15 cellular contexts compared by ENCODE assay signal in the genomic region with DNA sequence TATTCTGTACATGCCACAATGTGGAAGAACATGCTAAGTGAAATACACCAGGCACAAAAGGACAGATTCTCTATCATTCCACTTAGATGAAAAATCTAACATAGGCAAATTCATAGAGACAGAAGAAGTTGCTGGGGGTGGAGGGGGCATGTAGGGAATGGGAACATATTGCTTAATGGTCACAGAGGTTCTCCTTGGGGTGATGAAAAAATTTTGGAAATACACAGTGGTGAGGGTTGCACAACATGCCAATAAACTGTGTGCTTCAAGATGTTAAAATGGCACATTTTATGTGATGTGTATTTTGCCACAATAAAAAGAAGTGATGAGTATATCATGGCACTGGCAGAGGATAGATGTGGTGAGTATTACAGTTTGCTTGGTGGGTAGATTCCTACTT.
A peak's percentile ranks its signal among the peaks of the same experiment; 100 is the strongest.
DNase-seq lines count a peak whose midpoint lies in the region; ATAC-seq and TF ChIP-seq lines count a peak whose summit lies in the region.
"Had no signal": no experiment of that assay in that cellular context is flagged by ENCODE, and none has a peak within 500 bp of the region (broad histone marks: within the 10 kb centered on the region; RNA-seq: fewer than 3 reads in every experiment).

No MANE protein-coding gene starts in this region.

- TF ChIP-seq CTCF in fibroblast of the aortic adventitia (IDR thresholded peaks at IDR 0.05; ENCODE audit: insufficient read depth, low read length): no peak

- H3K36me3 Mint-ChIP-seq in stimulated activated naive B cell treated with anti-CD40 and anti-IgM and Interleukin-4, amounts not matched to agents 10 μg/mL and 1 μg/mL and 100 μg/mL, for 72 hours: peaks cover 60 to 78% of the 10 kb centered on the region in 2 donors
- peaks cover 23% of the 10 kb centered on the region for H3K36me3 Mint-ChIP-seq in activated CD4-positive, alpha-beta T cell treated with anti-CD3 and anti-CD28 coated beads, Interleukin-2, amount 10 ng/mL, durations not matched to agents 24 days and 14 days (ENCODE audit: low read depth)

- DNase-seq in EH (ENCODE audit: low read depth) (peak; percentile 67), MV-4-11 (lab: John Stamatoyannopoulos, UW) (peak; percentile 45), fibroblast of the aortic adventitia (ENCODE audit: low read depth) (peak; percentile 41)
- DNase-seq in stimulated activated naive B cell treated with anti-CD40 and anti-IgM and Interleukin-4, amounts not matched to agents 10 μg/mL and 1 μg/mL and 100 μg/mL, for 72 hours: no peak
- DNase-seq in activated CD4-positive, CD25-positive, alpha-beta regulatory T cell treated with anti-CD3 and anti-CD28 coated beads, Interleukin-2, amount 50 U/mL, for 72 hours: no peak
- no peak for DNase-seq in activated CD4-positive, alpha-beta T cell treated with anti-CD3 and anti-CD28 coated beads, Interleukin-2, amount 10 ng/mL, durations not matched to agents 24 days and 14 days
- DNase-seq: activated CD4-positive, alpha-beta T cell treated with anti-CD3 and anti-CD28 coated beads for 1 hour; colonic mucosa; DMS 273 treated with DMSO at 0.1 percent for 48 hours; NCI-H1694 treated with DMSO at 0.1 percent for 48 hours had no signal

- ATAC-seq in stimulated activated naive B cell treated with anti-CD40 and anti-IgM and Interleukin-4, amounts not matched to agents 10 μg/mL and 1 μg/mL and 100 μg/mL, for 72 hours (replicated peaks): no peak
- ATAC-seq in GM19395 (IDR thresholded peaks at IDR 0.05; ENCODE audit: unreplicated experiment): no peak
- ATAC-seq: activated T-helper 17 cell treated with anti-CD3 and anti-CD28 coated beads, Interleukin-2, amount 50 U/mL, for 72 hours; GM12878 had no signal

- H3K27ac Mint-ChIP-seq in stimulated activated naive B cell treated with anti-CD40 and anti-IgM and Interleukin-4, amounts not matched to agents 10 μg/mL and 1 μg/mL and 100 μg/mL, for 72 hours: peak overlapping the region; percentile 59
- no peak overlapping the region for H3K27ac Mint-ChIP-seq in activated CD4-positive, alpha-beta T cell treated with anti-CD3 and anti-CD28 coated beads, Interleukin-2, amount 10 ng/mL, durations not matched to agents 24 days and 14 days
- H3K27ac Mint-ChIP-seq: activated T-helper 17 cell treated with anti-CD3 and anti-CD28 coated beads, Interleukin-2, amount 50 U/mL, for 72 hours had no signal

- no peak overlapping the region for H3K4me3 Mint-ChIP-seq in stimulated activated naive B cell treated with anti-CD40 and anti-IgM and Interleukin-4, amounts not matched to agents 10 μg/mL and 1 μg/mL and 100 μg/mL, for 72 hours
- H3K4me3 Mint-ChIP-seq in activated CD4-positive, alpha-beta T cell treated with anti-CD3 and anti-CD28 coated beads, Interleukin-2, amount 10 ng/mL, durations not matched to agents 24 days and 14 days: no peak overlapping the region
- H3K4me3 Mint-ChIP-seq: activated T-helper 17 cell treated with anti-CD3 and anti-CD28 coated beads, Interleukin-2, amount 50 U/mL, for 72 hours had no signal

- H3K4me1 Mint-ChIP-seq in stimulated activated naive B cell treated with anti-CD40 and anti-IgM and Interleukin-4, amounts not matched to agents 10 μg/mL and 1 μg/mL and 100 μg/mL, for 72 hours: peaks cover 41 to 93% of the 10 kb centered on the region in 2 donors
- peaks cover 20% of the 10 kb centered on the region for H3K4me1 Mint-ChIP-seq in activated CD4-positive, alpha-beta T cell treated with anti-CD3 and anti-CD28 coated beads, Interleukin-2, amount 10 ng/mL, durations not matched to agents 24 days and 14 days

- H3K9me3 Mint-ChIP-seq in stimulated activated naive B cell treated with anti-CD40 and anti-IgM and Interleukin-4, amounts not matched to agents 10 μg/mL and 1 μg/mL and 100 μg/mL, for 72 hours: peaks cover 0 to 1% of the 10 kb centered on the region in 2 donors
- H3K9me3 Mint-ChIP-seq in activated CD4-positive, alpha-beta T cell treated with anti-CD3 and anti-CD28 coated beads, Interleukin-2, amount 10 ng/mL, durations not matched to agents 24 days and 14 days: peaks cover 3% of the 10 kb centered on the region
- H3K9me3 Mint-ChIP-seq: activated T-helper 17 cell treated with anti-CD3 and anti-CD28 coated beads, Interleukin-2, amount 50 U/mL, for 72 hours had no signal

- intact Hi-C loops in activated CD4-positive, alpha-beta T cell treated with anti-CD3 and anti-CD28 coated beads, Interleukin-2, amount 10 ng/mL, durations not matched to agents 24 days and 14 days (cut with micrococcal nuclease): loop anchor here (5.0 kb wide), 1 partner anchor 146 kb away; no protein-coding TSS in a partner anchor

- no peaks in the 10 kb centered on the region for H3K27me3 Mint-ChIP-seq in stimulated activated naive B cell treated with anti-CD40 and anti-IgM and Interleukin-4, amounts not matched to agents 10 μg/mL and 1 μg/mL and 100 μg/mL, for 72 hours
- no peaks in the 10 kb centered on the region for H3K27me3 Mint-ChIP-seq in activated CD4-positive, alpha-beta T cell treated with anti-CD3 and anti-CD28 coated beads, Interleukin-2, amount 10 ng/mL, durations not matched to agents 24 days and 14 days
- H3K27me3 Mint-ChIP-seq: activated T-helper 17 cell treated with anti-CD3 and anti-CD28 coated beads, Interleukin-2, amount 50 U/mL, for 72 hours had no signal

- H3K4me3 ChIP-seq in fibroblast of the aortic adventitia (ENCODE audit: low read depth, low read length): no peak overlapping the region
- H3K4me3 ChIP-seq: BLaER1, colonic mucosa, GM12878, thoracic aorta had no signal

Comparison
In these comparisons a context has a peak if more than half of its experiments do, and no peak if none do; other contexts are left out.
1. DNase-seq: peak in EH (single experiment), MV-4-11 (single experiment) and fibroblast of the aortic adventitia (single experiment); none in stimulated activated naive B cell treated with anti-CD40 and anti-IgM and Interleukin-4, amounts not matched to agents 10 μg/mL and 1 μg/mL and 100 μg/mL, for 72 hours (single experiment), activated CD4-positive, CD25-positive, alpha-beta regulatory T cell treated with anti-CD3 and anti-CD28 coated beads, Interleukin-2, amount 50 U/mL, for 72 hours (single experiment) and activated CD4-positive, alpha-beta T cell treated with anti-CD3 and anti-CD28 coated beads, Interleukin-2, amount 10 ng/mL, durations not matched to agents 24 days and 14 days (single experiment).